8 cellular contexts compared by ENCODE assay signal in the genomic region with DNA sequence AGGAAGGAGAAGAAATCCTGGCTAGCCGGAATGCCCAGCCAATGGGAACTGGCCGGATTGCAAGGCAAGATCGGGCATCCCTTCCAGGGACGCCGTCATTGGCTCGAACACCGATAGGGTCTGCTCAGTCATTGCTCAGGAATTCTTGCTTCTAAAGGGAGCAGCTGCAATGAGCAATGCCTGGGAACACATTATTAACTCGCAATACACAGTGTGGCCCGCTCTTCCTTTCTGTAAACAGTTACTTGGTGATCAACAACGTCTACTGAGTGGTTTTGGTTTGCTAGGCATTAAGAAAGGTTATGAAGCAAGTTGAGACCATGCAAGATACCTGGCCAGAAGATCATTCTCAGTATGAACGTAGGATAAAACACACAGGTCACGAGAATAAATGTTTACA.
DNase-seq lines count a peak whose midpoint lies in the region; ATAC-seq, FAIRE-seq and TF ChIP-seq lines count a peak whose summit lies in the region.

No MANE protein-coding gene starts in this region.

- no peak overlapping the region for H3K4me3 Mint-ChIP-seq in Calu3 (ENCODE audit: low read depth, unreplicated experiment)
- H3K4me3 Mint-ChIP-seq in mesothelial cell of epicardium, result no peak overlapping the region

- CTCF ChIA-PET in Calu3 (lab: Charles Lee), result interaction anchor here (0.9 to 1.1 kb wide), 2 partner anchors 9 to 10 kb away, joined by 3 to 6 read pairs; no protein-coding TSS in a partner anchor

- H3K4me3 ChIP-seq in bronchial epithelial cell (ENCODE audit: low read depth, low read length), result no peak overlapping the region

- no TSS peak for BruUV-seq in Calu3 (replicated peaks; lab: Mats Ljungman, UMichigan)

- peaks cover 19% of the 10 kb centered on the region for H3K4me1 Mint-ChIP-seq in Calu3 (ENCODE audit: low read depth, unreplicated experiment)
- peaks cover 25% of the 10 kb centered on the region for H3K4me1 Mint-ChIP-seq in mesothelial cell of epicardium

- FAIRE-seq in bronchial epithelial cell (lab: Jason Lieb, UNC), result no peak

- no peaks in the 10 kb centered on the region for H3K36me3 ChIP-seq in bronchial epithelial cell (ENCODE audit: control insufficient read depth, insufficient read depth, low read length)

- DNase-seq in Calu3 (peak; percentile 64), bronchial epithelial cell (ENCODE audit: low read depth) (peak; percentile 89), mesothelial cell of epicardium (ENCODE audit: low spot score in 2 of 2, unreplicated experiment in 2 of 2) (no peak), occipital lobe (lab: John Stamatoyannopoulos, UW) (no peak), NCI-H748 treated with DMSO at 0.1 percent for 48 hours (lab: John Stamatoyannopoulos, UW) (no peak)

- H3K27me3 ChIP-seq in bronchial epithelial cell (ENCODE audit: control insufficient read depth, insufficient read depth, low read length), result no peaks in the 10 kb centered on the region

- H3K27ac Mint-ChIP-seq in Calu3 (ENCODE audit: unreplicated experiment), result peak overlapping the region; percentile 23
- H3K27ac Mint-ChIP-seq in mesothelial cell of epicardium, result peak overlapping the region; percentile 56

- ATAC-seq in HG03460 (IDR thresholded peaks at IDR 0.05; ENCODE audit: unreplicated experiment), result peak; percentile 23
- ATAC-seq in GM21528 (IDR thresholded peaks at IDR 0.05; ENCODE audit: low FRiP score, unreplicated experiment), result no peak
- ATAC-seq in GM18519 (IDR thresholded peaks at IDR 0.05; ENCODE audit: low FRiP score, unreplicated experiment), result no peak

- H3K27me3 Mint-ChIP-seq in Calu3 (ENCODE audit: unreplicated experiment) (no peaks in the 10 kb centered on the region), mesothelial cell of epicardium (ENCODE audit: low read depth) (no peaks in the 10 kb centered on the region)

- TF ChIP-seq CTCF in Calu3 (IDR thresholded peaks at IDR 0.05; ENCODE audit: unreplicated experiment) (no peak), bronchial epithelial cell (IDR thresholded peaks at IDR 0.05; ENCODE audit: insufficient read depth, low read length, severe bottlenecking) (no peak), mesothelial cell of epicardium (IDR thresholded peaks at IDR 0.05; ENCODE audit: unreplicated experiment) (no peak)

- H3K36me3 Mint-ChIP-seq in Calu3 (ENCODE audit: insufficient read depth, unreplicated experiment) (no peaks in the 10 kb centered on the region), mesothelial cell of epicardium (no peaks in the 10 kb centered on the region)

- intact Hi-C loops in Calu3 (cut with micrococcal nuclease; ENCODE audit: unreplicated experiment), result loop anchor here (10.0 kb wide), 1 partner anchor 165 kb away; the partner anchor contains the start of gene CITED2

- H3K9me3 Mint-ChIP-seq in Calu3 (ENCODE audit: low read depth, unreplicated experiment) (no peaks in the 10 kb centered on the region), mesothelial cell of epicardium (no peaks in the 10 kb centered on the region)

Comparison
In these comparisons a context has a peak if more than half of its experiments do, and no peak if none do; other contexts are left out.
1. DNase-seq: peak in Calu3 (single experiment) and bronchial epithelial cell (single experiment); none in mesothelial cell of epicardium (0 of 2), occipital lobe (single experiment) and NCI-H748 treated with DMSO at 0.1 percent for 48 hours (single experiment).